In the genomic region with DNA sequence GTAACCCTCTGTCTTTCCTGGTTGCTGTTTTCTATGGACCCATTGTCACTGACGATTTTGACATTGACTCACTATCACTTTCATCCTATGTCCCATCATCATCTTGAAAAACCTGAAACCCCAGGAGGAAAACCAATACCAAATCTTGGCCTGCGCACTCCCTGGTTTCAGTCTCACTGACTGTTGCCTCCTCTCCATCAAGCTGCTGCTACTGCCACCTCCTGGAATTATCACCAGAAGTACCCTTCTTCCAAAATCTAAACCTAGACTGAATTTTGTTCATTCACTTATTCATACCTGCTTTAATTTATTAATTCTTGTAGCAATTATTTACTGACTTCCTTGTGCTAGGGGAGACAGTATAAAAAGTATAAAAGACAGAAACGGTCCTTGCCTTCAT, we compare ENCODE assay signal across 7 cellular contexts. TPM values are rescaled to one million over a fixed set of nuclear protein-coding genes. Genes with fewer than 3 reads are reported as not detected.
A peak's percentile ranks its signal among the peaks of the same experiment; 100 is the strongest.
DNase-seq lines count a peak whose midpoint lies in the region; ATAC-seq and TF ChIP-seq lines count a peak whose summit lies in the region.

No MANE protein-coding gene starts in this region.

- peaks cover 3% of the 10 kb centered on the region; the same call in 1 of the 2 replicates for H3K4me1 ChIP-seq in OCI-LY3 (ENCODE audit: low read length)

- H3K4me3 ChIP-seq in OCI-LY3 (ENCODE audit: low read length), result no peak overlapping the region

- H3K9me3 ChIP-seq in OCI-LY3 (ENCODE audit: insufficient read depth, low read length), result no peaks in the 10 kb centered on the region

- no peak overlapping the region for H3K9ac ChIP-seq in OCI-LY3 (ENCODE audit: low read length)

- ATAC-seq in GM21423 (IDR thresholded peaks at IDR 0.05; ENCODE audit: unreplicated experiment), result no peak

- TF ChIP-seq CTCF in GM12872 (IDR thresholded peaks at IDR 0.05; ENCODE audit: insufficient read depth, low read depth, low read length) (0 out of 3 replicates have a peak, but pooled peaks have one; percentile 9), OCI-LY3 (IDR thresholded peaks at IDR 0.05; ENCODE audit: low read depth, low read length) (peak; percentile 46)

- H3K4me2 ChIP-seq in OCI-LY3 (ENCODE audit: low read length), result peak overlapping the region; percentile 2; the same call in 1 of the 2 replicates

- H3K36me3 ChIP-seq in OCI-LY3 (replicated peaks; ENCODE audit: low read depth, low read length), result no peaks in the 10 kb centered on the region

- no peak overlapping the region for H2AFZ ChIP-seq in OCI-LY3 (ENCODE audit: low read depth, low read length)

- DNase-seq in central memory CD4-positive, alpha-beta T cell, result peak; percentile 33
- DNase-seq in renal cortical epithelial cell (ENCODE audit: low read depth), result peak; percentile 19
- DNase-seq in superior temporal gyrus (ENCODE audit: extremely low spot score), result no peak
- DNase-seq in NCI-H2081 treated with DMSO at 0.1 percent for 48 hours (lab: John Stamatoyannopoulos, UW), result no peak

- H4K20me1 ChIP-seq in OCI-LY3 (ENCODE audit: insufficient read depth, low read length), result no peaks in the 10 kb centered on the region

- no peaks in the 10 kb centered on the region for H3K79me2 ChIP-seq in OCI-LY3 (ENCODE audit: low read length)

- H3K27me3 ChIP-seq in OCI-LY3 (ENCODE audit: low read depth, low read length), result no peaks in the 10 kb centered on the region

- no peak overlapping the region for H3K27ac ChIP-seq in OCI-LY3 (ENCODE audit: low read length)

RNA-seq across cellular contexts. Expression of a gene that starts 44.5 kb away (rescaled TPM):
- 44.8 and 61.4 TPM in 2 replicates for total RNA-seq in renal cortical epithelial cell

Comparison
In these comparisons a context has a peak if more than half of its experiments do, and no peak if none do; other contexts are left out.
1. DNase-seq: peak in central memory CD4-positive, alpha-beta T cell (single experiment) and renal cortical epithelial cell (single experiment); none in superior temporal gyrus (single experiment) and NCI-H2081 treated with DMSO at 0.1 percent for 48 hours (single experiment).